29 cellular contexts compared by ENCODE assay signal in the genomic region with DNA sequence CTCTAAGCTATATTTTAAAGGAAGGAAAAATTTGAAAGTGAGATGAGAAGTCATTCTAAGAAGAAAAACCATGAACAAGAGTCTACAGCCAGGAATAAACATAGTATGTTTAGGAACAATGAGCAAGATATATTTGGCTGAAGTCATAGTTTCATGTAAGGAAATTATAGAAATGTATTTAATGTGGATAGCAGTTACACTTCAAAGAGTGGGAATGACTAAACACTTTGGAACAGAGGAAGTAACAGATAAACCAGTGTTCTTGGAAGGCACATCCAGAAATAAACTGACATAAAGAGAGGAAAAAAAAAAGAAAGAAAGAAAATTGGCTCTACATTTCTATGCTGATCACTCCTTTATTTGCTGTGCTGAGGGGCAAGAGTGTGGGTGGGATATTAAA. TPM values are rescaled to one million over a fixed set of nuclear protein-coding genes. Genes with fewer than 3 reads are reported as not detected.
DNase-seq lines count a peak whose midpoint lies in the region; ATAC-seq and TF ChIP-seq lines count a peak whose summit lies in the region.
"Had no signal": no experiment of that assay in that cellular context is flagged by ENCODE, and none has a peak within 500 bp of the region (broad histone marks: within the 10 kb centered on the region; RNA-seq: fewer than 3 reads in every experiment).

No MANE protein-coding gene starts in this region.

- H3K4me3 ChIP-seq in AG04449 (ENCODE audit: low read depth, low read length) = no peak overlapping the region
- H3K4me3 ChIP-seq in cardiac fibroblast (replicated peaks in 1 of 2; ENCODE audit: low read depth in 2 of 2, low read length in 2 of 2) = no peak overlapping the region
- no peak overlapping the region for H3K4me3 ChIP-seq in lower leg skin (ENCODE audit: low read depth, poor library complexity, severe bottlenecking)
- H3K4me3 ChIP-seq: lung, neural progenitor cell, upper lobe of left lung had no signal

- TF ChIP-seq CTCF in AG04449 (IDR thresholded peaks at IDR 0.05; ENCODE audit: insufficient read depth, low read length, missing control alignments) (no peak), cardiac fibroblast (IDR thresholded peaks at IDR 0.05; ENCODE audit: low read depth, low read length) (no peak), lower leg skin (IDR thresholded peaks at IDR 0.05) (no peak)

- ATAC-seq in activated CD4-positive, alpha-beta T cell treated with anti-CD3 and anti-CD28 coated beads for 36 hours = no peak
- ATAC-seq in effector memory CD8-positive, alpha-beta T cell (replicated peaks) = no peak
- ATAC-seq: activated CD8-positive, alpha-beta T cell treated with anti-CD3 and anti-CD28 coated beads for 36 hours had no signal

- peaks cover 13% of the 10 kb centered on the region for H3K27me3 Mint-ChIP-seq in activated CD4-positive, alpha-beta T cell treated with anti-CD3 and anti-CD28 coated beads for 36 hours
- H3K27me3 Mint-ChIP-seq in effector memory CD8-positive, alpha-beta T cell = peaks cover 23 to 39% of the 10 kb centered on the region in 2 donors

- CTCF ChIA-PET in AG04449 (lab: Yijun Ruan, JAX) = no interaction called here
- CTCF ChIA-PET in activated CD4-positive, alpha-beta T cell treated with anti-CD3 and anti-CD28 coated beads for 36 hours (lab: Charles Lee) = no interaction called here

- no peak overlapping the region for H3K4me3 Mint-ChIP-seq in activated CD4-positive, alpha-beta T cell treated with anti-CD3 and anti-CD28 coated beads for 36 hours
- H3K4me3 Mint-ChIP-seq in effector memory CD8-positive, alpha-beta T cell = no peak overlapping the region
- H3K4me3 Mint-ChIP-seq: activated CD8-positive, alpha-beta T cell treated with anti-CD3 and anti-CD28 coated beads for 36 hours; activated naive CD8-positive, alpha-beta T cell treated with anti-CD3 and anti-CD28 coated beads for 36 hours; B cell; CD8-positive, alpha-beta memory T cell; neural progenitor cell had no signal

- no peak for TF ChIP-seq POLR2A in lower leg skin (IDR thresholded peaks at IDR 0.05)

- DNase-seq in AG04449 (ENCODE audit: low read depth, low spot score) (peak; percentile 7), HS-5 (ENCODE audit: low read depth) (peak; percentile 15), cardiac fibroblast (ENCODE audit: low read depth in 2 of 2) (peak; percentile 18 to 37), inferior parietal cortex (ENCODE audit: extremely low spot score) (peak; percentile 34), DMS114 treated with DMSO at 0.1 percent for 48 hours (lab: John Stamatoyannopoulos, UW; ENCODE audit: unreplicated experiment) (no peak), lower leg skin (ENCODE audit: low spot score in 2 of 2) (no peak)
- no peak for DNase-seq in activated CD4-positive, alpha-beta T cell treated with anti-CD3 and anti-CD28 coated beads for 36 hours
- no peak for DNase-seq in effector memory CD8-positive, alpha-beta T cell
- DNase-seq: activated CD4-positive, CD25-positive, alpha-beta regulatory T cell; activated CD8-positive, alpha-beta T cell treated with anti-CD3 and anti-CD28 coated beads for 36 hours; activated effector memory CD4-positive, alpha-beta T cell treated with Interleukin-2 at 50 U/mL for 16 hours; activated naive CD8-positive, alpha-beta T cell treated with anti-CD3 and anti-CD28 coated beads for 36 hours; activated T-cell treated with anti-CD3 and anti-CD28 coated beads for 4 hours; CD8-positive, alpha-beta memory T cell; cerebellar nuclear complex; DMS53; H7; NCI-H1105; NCI-H2029; NCI-H446; upper lobe of left lung had no signal

- H3K36me3 Mint-ChIP-seq in activated CD4-positive, alpha-beta T cell treated with anti-CD3 and anti-CD28 coated beads for 36 hours (ENCODE audit: low read depth) = no peaks in the 10 kb centered on the region
- H3K36me3 Mint-ChIP-seq in effector memory CD8-positive, alpha-beta T cell (ENCODE audit: insufficient read depth) = no peaks in the 10 kb centered on the region
- H3K36me3 Mint-ChIP-seq: activated naive CD8-positive, alpha-beta T cell treated with anti-CD3 and anti-CD28 coated beads for 36 hours; CD8-positive, alpha-beta memory T cell; neural progenitor cell had no signal

- no peak overlapping the region for H3K27ac Mint-ChIP-seq in activated CD4-positive, alpha-beta T cell treated with anti-CD3 and anti-CD28 coated beads for 36 hours
- H3K27ac Mint-ChIP-seq in effector memory CD8-positive, alpha-beta T cell = no peak overlapping the region
- H3K27ac Mint-ChIP-seq: activated CD8-positive, alpha-beta T cell treated with anti-CD3 and anti-CD28 coated beads for 36 hours; activated naive CD8-positive, alpha-beta T cell treated with anti-CD3 and anti-CD28 coated beads for 36 hours; B cell; CD8-positive, alpha-beta memory T cell; neural progenitor cell; progenitor cell of endocrine pancreas had no signal

- POLR2A ChIA-PET in AG04449 (lab: Yijun Ruan, JAX) = no interaction called here
- POLR2A ChIA-PET in activated CD4-positive, alpha-beta T cell treated with anti-CD3 and anti-CD28 coated beads for 36 hours (lab: Charles Lee) = no interaction called here

- no peaks in the 10 kb centered on the region for H3K9me3 Mint-ChIP-seq in activated CD4-positive, alpha-beta T cell treated with anti-CD3 and anti-CD28 coated beads for 36 hours (ENCODE audit: low read depth)
- no peaks in the 10 kb centered on the region for H3K9me3 Mint-ChIP-seq in effector memory CD8-positive, alpha-beta T cell
- H3K9me3 Mint-ChIP-seq: activated CD8-positive, alpha-beta T cell treated with anti-CD3 and anti-CD28 coated beads for 36 hours; activated naive CD8-positive, alpha-beta T cell treated with anti-CD3 and anti-CD28 coated beads for 36 hours; CD8-positive, alpha-beta memory T cell had no signal

- H3K4me1 Mint-ChIP-seq in activated CD4-positive, alpha-beta T cell treated with anti-CD3 and anti-CD28 coated beads for 36 hours = no peaks in the 10 kb centered on the region
- H3K4me1 Mint-ChIP-seq in effector memory CD8-positive, alpha-beta T cell (ENCODE audit: low read depth in 2 of 2) = peaks cover 3 to 5% of the 10 kb centered on the region in 2 donors
- H3K4me1 Mint-ChIP-seq: activated naive CD8-positive, alpha-beta T cell treated with anti-CD3 and anti-CD28 coated beads for 36 hours; B cell; CD8-positive, alpha-beta memory T cell; neural progenitor cell had no signal

- intact Hi-C loops in activated CD4-positive, alpha-beta T cell treated with anti-CD3 and anti-CD28 coated beads for 36 hours (cut with DNase I, micrococcal nuclease) = no loop called here
- intact Hi-C loops in lower leg skin (cut with DNase I; ENCODE audit: low total_unique reads) = no loop called here

RNA-seq across cellular contexts. Expression of gene C8A, which starts 18.0 kb away (rescaled TPM):
- not detected for total RNA-seq in activated CD4-positive, alpha-beta T cell treated with anti-CD3 and anti-CD28 coated beads for 36 hours
- not detected for total RNA-seq in lower leg skin
- total RNA-seq: A172; activated CD8-positive, alpha-beta T cell treated with anti-CD3 and anti-CD28 coated beads for 36 hours; activated naive CD8-positive, alpha-beta T cell treated with anti-CD3 and anti-CD28 coated beads for 36 hours; B cell; CD8-positive, alpha-beta memory T cell; epithelial cell of proximal tubule; H7; kidney epithelial cell; OCI-LY7 had no signal

RNA-seq across cellular contexts. Expression of gene FYB2, which starts 53.4 kb away (rescaled TPM):
- total RNA-seq in activated CD4-positive, alpha-beta T cell treated with anti-CD3 and anti-CD28 coated beads for 36 hours = not detected
- total RNA-seq in lower leg skin = under 1 TPM in 1 of 4 donors, not detected in 3; 0.19 TPM
- total RNA-seq: activated CD8-positive, alpha-beta T cell treated with anti-CD3 and anti-CD28 coated beads for 36 hours; activated naive CD8-positive, alpha-beta T cell treated with anti-CD3 and anti-CD28 coated beads for 36 hours; B cell; CD8-positive, alpha-beta memory T cell; epithelial cell of proximal tubule; H7; kidney epithelial cell; OCI-LY7 had no signal

Comparison
In these comparisons a context has a peak if more than half of its experiments do, and no peak if none do; other contexts are left out.
1. DNase-seq: peak in AG04449 (single experiment), HS-5 (single experiment), cardiac fibroblast (2 of 2) and inferior parietal cortex (single experiment); none in activated CD4-positive, alpha-beta T cell treated with anti-CD3 and anti-CD28 coated beads for 36 hours (single experiment), DMS114 treated with DMSO at 0.1 percent for 48 hours (single experiment), lower leg skin (0 of 2) and effector memory CD8-positive, alpha-beta T cell (0 of 3).